ENCODE assay signal across 8 cellular contexts in genomic region chr2:85538507-85539360, GRCh38. TPM values are rescaled to one million over a fixed set of nuclear protein-coding genes. Genes with fewer than 3 reads are reported as not detected.
DNase-seq lines count a peak whose midpoint lies in the region; ATAC-seq and TF ChIP-seq lines count a peak whose summit lies in the region.

Gene MAT2A (plus strand): TSS chr2:85539168. CDS start chr2:85539288, 120 bp downstream.

- peaks cover 40% of the 10 kb centered on the region for H3K4me1 Mint-ChIP-seq in T-helper 17 cell

- H3K27me3 Mint-ChIP-seq in T-helper 17 cell: no peaks in the 10 kb centered on the region

- peaks cover 3 to 43% of the 10 kb centered on the region in 2 donors for H3K4me1 ChIP-seq in right atrium auricular region
- peaks cover 30% of the 10 kb centered on the region for H3K4me1 ChIP-seq in rectal smooth muscle tissue (ENCODE audit: control insufficient read depth, insufficient read depth, low read length)
- H3K4me1 ChIP-seq in aorta (ENCODE audit: control insufficient read depth in 1 of 2, insufficient read depth in 2 of 2, low read length in 2 of 2): no peaks in the 10 kb centered on the region

- intact Hi-C loops in aorta (cut with DNase I): no loop called here

- H3K36me3 ChIP-seq in right atrium auricular region (peaks cover 34% of the 10 kb centered on the region), rectal smooth muscle tissue (ENCODE audit: control insufficient read depth, insufficient read depth, low read length) (peaks cover 18% of the 10 kb centered on the region), aorta (ENCODE audit: control insufficient read depth in 1 of 2, insufficient read depth in 2 of 2, low read length in 1 of 2) (peaks cover 0 to 2% of the 10 kb centered on the region in 2 donors)

- H3K4me3 ChIP-seq in right atrium auricular region: peak within 1 kb of the TSS; percentile 87 to 98
- peak within 1 kb of the TSS; percentile 100 for H3K4me3 ChIP-seq in rectal smooth muscle tissue (ENCODE audit: low read length)
- peak within 1 kb of the TSS; percentile 74 to 94 for H3K4me3 ChIP-seq in aorta (ENCODE audit: low read length in 2 of 2)

- H3K4me3 Mint-ChIP-seq in T-helper 17 cell: peak within 1 kb of the TSS; percentile 94

- peak within 1 kb of the TSS; percentile 94 for H3K27ac Mint-ChIP-seq in T-helper 17 cell

- TF ChIP-seq CTCF in right atrium auricular region (IDR thresholded peaks at IDR 0.05): peak; percentile 58 to 83

- ATAC-seq in GM18498 (IDR thresholded peaks at IDR 0.05; ENCODE audit: unreplicated experiment) (peak; percentile 77), HG02938 (IDR thresholded peaks at IDR 0.05; ENCODE audit: unreplicated experiment) (peak; percentile 59), T-helper 17 cell (peak; percentile 78), aorta (ENCODE audit: low FRiP score) (peak; percentile 95)

- H3K9me3 ChIP-seq in T-helper 17 cell (ENCODE audit: control insufficient read depth, low read length, poor library complexity, severe bottlenecking) (no peaks in the 10 kb centered on the region), right atrium auricular region (no peaks in the 10 kb centered on the region), aorta (ENCODE audit: control insufficient read depth, low read length) (no peaks in the 10 kb centered on the region)

- H3K36me3 Mint-ChIP-seq in T-helper 17 cell (ENCODE audit: low read depth): peaks cover 3% of the 10 kb centered on the region

- WGBS in aorta, 2 donors: 0% methylated on average over 90 to 92 of the region's 92 CpGs

- no peaks in the 10 kb centered on the region for H3K27me3 ChIP-seq in right atrium auricular region
- no peaks in the 10 kb centered on the region for H3K27me3 ChIP-seq in rectal smooth muscle tissue (ENCODE audit: control insufficient read depth, insufficient read depth, low read length)
- H3K27me3 ChIP-seq in aorta (ENCODE audit: control insufficient read depth in 1 of 2, insufficient read depth in 2 of 2, low read length in 1 of 2): peaks cover 0 to 2% of the 10 kb centered on the region in 2 donors

- H3K27ac ChIP-seq in angular gyrus (ENCODE audit: low read depth, low read length): peak within 1 kb of the TSS; percentile 100
- H3K27ac ChIP-seq in right atrium auricular region: peak within 1 kb of the TSS; percentile 99
- peak within 1 kb of the TSS; percentile 100 for H3K27ac ChIP-seq in rectal smooth muscle tissue (ENCODE audit: low read depth, low read length)
- peak within 1 kb of the TSS; percentile 95 to 96 for H3K27ac ChIP-seq in aorta (ENCODE audit: low read depth in 1 of 2, low read length in 2 of 2)

- H3K9ac ChIP-seq in rectal smooth muscle tissue (ENCODE audit: low read length): peak within 1 kb of the TSS; percentile 100

- DNase-seq in NCI-H1694 treated with DMSO at 0.1 percent for 48 hours (lab: John Stamatoyannopoulos, UW) (peak; percentile 90), T-helper 17 cell (peak; percentile 79 to 82 (median 81)), right atrium auricular region (ENCODE audit: low spot score) (peak; percentile 94), aorta (peak; percentile 97 to 98)

RNA-seq across cellular contexts. Expression of gene MAT2A, which starts in this region (rescaled TPM):
- total RNA-seq in T-helper 17 cell (100 to 1,000 TPM in 1 of 2 donors, 10 to 100 TPM in 1; 98.6 to 110 TPM), right atrium auricular region (100 to 1,000 TPM in 1 of 2 donors, 10 to 100 TPM in 1; 95.6 to 101 TPM), aorta (100 to 1,000 TPM; 193 to 397 TPM)
- 100 to 1,000 TPM in 1 of 2 donors, 10 to 100 TPM in 1; 48.8 to 167 TPM for polyA plus RNA-seq in aorta

Comparison
In these comparisons a context has a peak if more than half of its experiments do, and no peak if none do; other contexts are left out.
1. Peak in every context shown above with its lines: DNase-seq, ATAC-seq, H3K4me3 ChIP-seq and H3K27ac ChIP-seq.